In the genomic region with DNA sequence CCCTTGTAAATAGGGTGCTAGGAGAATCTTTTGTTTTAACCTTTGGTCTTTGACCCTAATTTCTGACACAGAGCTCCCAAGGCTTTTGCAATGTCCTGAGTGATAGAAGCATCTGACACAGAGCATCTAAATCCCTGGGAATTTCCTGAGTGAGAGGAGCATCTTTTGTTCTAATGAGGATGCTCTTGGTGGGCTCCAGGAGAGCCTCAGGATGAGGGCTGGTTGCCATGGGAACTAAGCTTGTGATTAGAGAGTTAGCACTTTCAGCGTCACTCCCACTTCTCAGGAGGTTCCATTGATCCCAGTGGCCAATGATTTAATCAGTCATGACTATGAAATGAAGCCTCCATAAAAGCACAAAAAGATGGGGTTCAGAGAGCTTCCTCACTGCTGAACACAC, we compare ENCODE assay signal across 28 cellular contexts.
"Had no signal": no experiment of that assay in that cellular context is flagged by ENCODE, and none has a peak within 500 bp of the region (broad histone marks: within the 10 kb centered on the region; RNA-seq: fewer than 3 reads in every experiment).

No MANE protein-coding gene starts in this region.

- DNase-seq: activated B cell treated with CpG ODN at 0.5 μM for 24 hours; activated CD4-positive, alpha-beta T cell treated with anti-CD3 and anti-CD28 coated beads for 48 hours; activated CD4-positive, alpha-beta T cell treated with anti-CD3 and anti-CD28 coated beads, Interleukin-2, amount 50 U/mL, for 1 hour; activated CD4-positive, alpha-beta T cell treated with anti-CD3 and anti-CD28 coated beads, Interleukin-2, amount 50 U/mL, for 48 hours; activated CD8-positive, alpha-beta memory T cell treated with anti-CD3 and anti-CD28 coated beads for 24 hours; activated CD8-positive, alpha-beta T cell treated with anti-CD3 and anti-CD28 coated beads for 36 hours; activated effector memory CD4-positive, alpha-beta T cell treated with anti-CD3 and anti-CD28 coated beads, Interleukin-2, amount 50 U/mL, for 16 hours; activated naive CD4-positive, alpha-beta T cell treated with anti-CD3 and anti-CD28 coated beads for 36 hours; activated naive CD8-positive, alpha-beta T cell treated with anti-CD3 and anti-CD28 coated beads for 36 hours; activated naive CD8-positive, alpha-beta T cell treated with anti-CD3 and anti-CD28 coated beads, Interleukin-2, amount 50 U/mL, for 24 hours; activated T-cell treated with anti-CD3 and anti-CD28 coated beads, Interleukin-2, amount 50 U/mL, for 4 hours; adrenal gland; amygdala; aorta; body of pancreas; caudate nucleus; cortex of kidney; dermis blood vessel endothelial cell; effector CD8-positive, alpha-beta T cell; esophagus squamous epithelium; foreskin melanocyte; heart right ventricle; T-helper 2 cell had no signal

- H3K4me1 ChIP-seq: adrenal gland, body of pancreas, esophagus squamous epithelium, gastroesophageal sphincter, heart right ventricle had no signal

- ATAC-seq: activated CD4-positive, CD25-positive, alpha-beta regulatory T cell treated with anti-CD3 and anti-CD28 coated beads, Interleukin-2, amount 50 U/mL, for 24 hours; activated CD8-positive, alpha-beta T cell treated with anti-CD3 and anti-CD28 coated beads for 36 hours; activated naive CD8-positive, alpha-beta T cell treated with anti-CD3 and anti-CD28 coated beads, Interleukin-2, amount 50 U/mL, for 24 hours; activated T-cell treated with anti-CD3 and anti-CD28 coated beads, Interleukin-2, amount 50 U/mL, for 4 hours; activated T-helper 17 cell treated with anti-CD3 and anti-CD28 coated beads, Interleukin-2, amount 50 U/mL, for 72 hours; body of pancreas; gastroesophageal sphincter; heart right ventricle had no signal

- H3K27ac ChIP-seq: adrenal gland, body of pancreas, epithelial cell of prostate, esophagus squamous epithelium, gastroesophageal sphincter, heart right ventricle had no signal

- H3K27me3 Mint-ChIP-seq: activated B cell treated with CpG ODN at 0.5 μM for 24 hours had no signal

- H3K27me3 ChIP-seq: adrenal gland, body of pancreas, esophagus squamous epithelium, gastroesophageal sphincter had no signal

- H3K36me3 Mint-ChIP-seq: activated naive CD8-positive, alpha-beta T cell treated with anti-CD3 and anti-CD28 coated beads for 36 hours had no signal

- H3K9me3 ChIP-seq: adrenal gland, body of pancreas, esophagus squamous epithelium, gastroesophageal sphincter, heart right ventricle had no signal

- H3K9me3 Mint-ChIP-seq: activated B cell treated with CpG ODN at 0.5 μM for 24 hours; activated CD8-positive, alpha-beta T cell treated with anti-CD3 and anti-CD28 coated beads for 36 hours; activated naive CD4-positive, alpha-beta T cell treated with anti-CD3 and anti-CD28 coated beads for 36 hours; activated naive CD4-positive, alpha-beta T cell treated with anti-CD3 and anti-CD28 coated beads, Interleukin-2, amount 50 U/mL, for 24 hours; activated naive CD8-positive, alpha-beta T cell treated with anti-CD3 and anti-CD28 coated beads for 36 hours; activated naive CD8-positive, alpha-beta T cell treated with anti-CD3 and anti-CD28 coated beads, Interleukin-2, amount 50 U/mL, for 24 hours; activated T-cell treated with anti-CD3 and anti-CD28 coated beads, Interleukin-2, amount 50 U/mL, for 4 hours; activated T-helper 17 cell treated with anti-CD3 and anti-CD28 coated beads, Interleukin-2, amount 50 U/mL, for 72 hours had no signal

- H3K4me1 Mint-ChIP-seq: activated B cell treated with CpG ODN at 0.5 μM for 24 hours; activated naive CD8-positive, alpha-beta T cell treated with anti-CD3 and anti-CD28 coated beads for 36 hours; activated naive CD8-positive, alpha-beta T cell treated with anti-CD3 and anti-CD28 coated beads, Interleukin-2, amount 50 U/mL, for 24 hours had no signal

- H3K4me3 Mint-ChIP-seq: activated B cell treated with CpG ODN at 0.5 μM for 24 hours; activated CD8-positive, alpha-beta T cell treated with anti-CD3 and anti-CD28 coated beads for 36 hours; activated naive CD4-positive, alpha-beta T cell treated with anti-CD3 and anti-CD28 coated beads for 36 hours; activated naive CD4-positive, alpha-beta T cell treated with anti-CD3 and anti-CD28 coated beads, Interleukin-2, amount 50 U/mL, for 24 hours; activated naive CD8-positive, alpha-beta T cell treated with anti-CD3 and anti-CD28 coated beads for 36 hours; activated naive CD8-positive, alpha-beta T cell treated with anti-CD3 and anti-CD28 coated beads, Interleukin-2, amount 50 U/mL, for 24 hours; activated T-cell treated with anti-CD3 and anti-CD28 coated beads, Interleukin-2, amount 50 U/mL, for 4 hours; activated T-helper 17 cell treated with anti-CD3 and anti-CD28 coated beads, Interleukin-2, amount 50 U/mL, for 72 hours had no signal

- H3K27ac Mint-ChIP-seq: activated B cell treated with CpG ODN at 0.5 μM for 24 hours; activated CD8-positive, alpha-beta T cell treated with anti-CD3 and anti-CD28 coated beads for 36 hours; activated naive CD4-positive, alpha-beta T cell treated with anti-CD3 and anti-CD28 coated beads for 36 hours; activated naive CD4-positive, alpha-beta T cell treated with anti-CD3 and anti-CD28 coated beads, Interleukin-2, amount 50 U/mL, for 24 hours; activated naive CD8-positive, alpha-beta T cell treated with anti-CD3 and anti-CD28 coated beads for 36 hours; activated naive CD8-positive, alpha-beta T cell treated with anti-CD3 and anti-CD28 coated beads, Interleukin-2, amount 50 U/mL, for 24 hours; activated T-helper 17 cell treated with anti-CD3 and anti-CD28 coated beads, Interleukin-2, amount 50 U/mL, for 72 hours had no signal

- H3K4me3 ChIP-seq: adrenal gland, body of pancreas, esophagus squamous epithelium, gastroesophageal sphincter, heart right ventricle had no signal

- H3K36me3 ChIP-seq: adrenal gland, esophagus squamous epithelium, gastroesophageal sphincter, heart right ventricle had no signal
